9 cellular contexts compared by ENCODE assay signal in the genomic region with DNA sequence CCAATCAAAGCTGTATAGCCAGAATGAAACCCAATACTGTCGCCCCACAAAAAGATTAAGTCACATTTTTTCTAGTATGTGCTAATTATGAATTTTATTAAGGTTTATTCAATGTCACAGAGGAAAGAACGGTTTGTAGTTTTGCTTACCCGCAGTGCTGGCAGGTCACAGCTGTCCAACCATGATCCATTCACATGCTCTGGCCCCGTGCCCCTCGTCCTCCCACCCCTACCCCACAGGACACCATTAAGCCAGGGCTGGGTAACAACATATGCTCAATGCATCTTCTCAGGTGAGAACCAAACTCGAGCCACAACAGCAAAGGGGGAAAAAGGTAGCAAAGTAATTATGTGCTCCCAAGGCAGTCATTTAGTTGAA. TPM values are rescaled to one million over a fixed set of nuclear protein-coding genes. Genes with fewer than 3 reads are reported as not detected.
DNase-seq lines count a peak whose midpoint lies in the region; ATAC-seq, FAIRE-seq and TF ChIP-seq lines count a peak whose summit lies in the region.
"Had no signal": no experiment of that assay in that cellular context is flagged by ENCODE, and none has a peak within 500 bp of the region (broad histone marks: within the 10 kb centered on the region; RNA-seq: fewer than 3 reads in every experiment).

No MANE protein-coding gene starts in this region.

- H3K4me3 ChIP-seq in AG04450 (ENCODE audit: low read depth, low read length): peak overlapping the region; percentile 43
- peak overlapping the region; percentile 64 for H3K4me3 ChIP-seq in bronchial epithelial cell (ENCODE audit: low read depth, low read length)
- peak overlapping the region; percentile 89 for H3K4me3 ChIP-seq in naive thymus-derived CD4-positive, alpha-beta T cell (ENCODE audit: low read length)

- peaks cover 5 to 11% of the 10 kb centered on the region in 2 donors for H3K4me1 ChIP-seq in naive thymus-derived CD4-positive, alpha-beta T cell (ENCODE audit: control insufficient read depth in 2 of 2, insufficient read depth in 2 of 2, low read length in 2 of 2)

- no peak for TF ChIP-seq CTCF in AG04450 (IDR thresholded peaks at IDR 0.05; ENCODE audit: low read depth, low read length)
- TF ChIP-seq CTCF in bronchial epithelial cell (IDR thresholded peaks at IDR 0.05; ENCODE audit: insufficient read depth, low read length, severe bottlenecking): no peak

- H3K9me3 ChIP-seq in AG04450 (ENCODE audit: control insufficient read depth, insufficient read depth, low read length): no peaks in the 10 kb centered on the region
- H3K9me3 ChIP-seq in naive thymus-derived CD4-positive, alpha-beta T cell (ENCODE audit: control insufficient read depth in 2 of 3, low read length in 3 of 3): no peaks in the 10 kb centered on the region

- DNase-seq in AG04450 (ENCODE audit: low read depth, low spot score): no peak
- DNase-seq in bronchial epithelial cell (ENCODE audit: low read depth): no peak
- no peak for DNase-seq in naive thymus-derived CD4-positive, alpha-beta T cell
- DNase-seq in NCI-H774 (lab: John Stamatoyannopoulos, UW): no peak
- DNase-seq in NK-92 treated with Interleukin-12 subunit alpha and Interleukin-12 subunit beta, amount 100 ng/mL, for 24 hours (lab: John Stamatoyannopoulos, UW): no peak
- DNase-seq in hypothalamus (lab: John Stamatoyannopoulos, UW): no peak

- peaks cover 1% of the 10 kb centered on the region for H3K36me3 ChIP-seq in bronchial epithelial cell (ENCODE audit: control insufficient read depth, insufficient read depth, low read length)
- H3K36me3 ChIP-seq in naive thymus-derived CD4-positive, alpha-beta T cell (ENCODE audit: control insufficient read depth in 2 of 3, insufficient read depth in 3 of 3, low read length in 3 of 3): no peaks in the 10 kb centered on the region

- ATAC-seq in naive thymus-derived CD4-positive, alpha-beta T cell: no peak
- no peak for ATAC-seq in HG03378 (IDR thresholded peaks at IDR 0.05; ENCODE audit: unreplicated experiment)

- no peaks in the 10 kb centered on the region for H3K9me3 Mint-ChIP-seq in IgD-negative memory B cell
- no peaks in the 10 kb centered on the region for H3K9me3 Mint-ChIP-seq in naive thymus-derived CD4-positive, alpha-beta T cell

- H3K36me3 Mint-ChIP-seq in IgD-negative memory B cell: no peaks in the 10 kb centered on the region
- peaks cover 0 to 3% (median 0%) of the 10 kb centered on the region in 5 donors for H3K36me3 Mint-ChIP-seq in naive thymus-derived CD4-positive, alpha-beta T cell

- H3K4me1 Mint-ChIP-seq in IgD-negative memory B cell: peaks cover 0 to 9% (median 6%) of the 10 kb centered on the region in 3 donors
- peaks cover 9 to 19% (median 11%) of the 10 kb centered on the region in 7 donors for H3K4me1 Mint-ChIP-seq in naive thymus-derived CD4-positive, alpha-beta T cell

- no peaks in the 10 kb centered on the region for H3K27me3 ChIP-seq in AG04450 (ENCODE audit: control insufficient read depth, insufficient read depth, low read length)
- H3K27me3 ChIP-seq in bronchial epithelial cell (ENCODE audit: control insufficient read depth, insufficient read depth, low read length): no peaks in the 10 kb centered on the region
- no peaks in the 10 kb centered on the region for H3K27me3 ChIP-seq in naive thymus-derived CD4-positive, alpha-beta T cell (ENCODE audit: control insufficient read depth in 2 of 2, insufficient read depth in 2 of 2, low read length in 2 of 2)

- intact Hi-C loops in naive thymus-derived CD4-positive, alpha-beta T cell (cut with micrococcal nuclease): loop anchor here (1.0 to 5.0 kb wide), 9 partner anchors 37 to 615 kb away; partner anchors contain the start of genes ACOX1 (in 2 of the 2), MRPL38 (in 2 of the 2), TEN1 (in 2 of the 2) and PRPSAP1 (in 1 of the 2)

- H3K27ac Mint-ChIP-seq in IgD-negative memory B cell: peak overlapping the region in 2 of 3 donors; percentile 34 to 67
- peak overlapping the region in 7 of 9 donors; percentile 74 to 94 (median 86) for H3K27ac Mint-ChIP-seq in naive thymus-derived CD4-positive, alpha-beta T cell

- H3K27ac ChIP-seq in AG04450 (ENCODE audit: low read depth, low read length): no peak overlapping the region
- peak overlapping the region; percentile 86 for H3K27ac ChIP-seq in naive thymus-derived CD4-positive, alpha-beta T cell (ENCODE audit: low read depth, low read length)

- FAIRE-seq in bronchial epithelial cell (lab: Jason Lieb, UNC): no peak
- FAIRE-seq: colon had no signal

- CTCF ChIA-PET in AG04450 (lab: Charles Lee): no interaction called here
- CTCF ChIA-PET in naive thymus-derived CD4-positive, alpha-beta T cell (lab: Charles Lee): interaction anchor here (1.0 kb wide), 2 partner anchors 37 to 45 kb away, joined by 3 read pairs; partner anchors contain the start of genes ACOX1 and TRIM65

- POLR2A ChIA-PET in AG04450 (lab: Yijun Ruan, JAX): interaction anchor here (0.5 to 1.1 kb wide), 5 partner anchors 10 to 86 kb away, joined by 3 to 6 read pairs (median 5); partner anchors contain the start of genes ACOX1, TEN1 and WBP2
- POLR2A ChIA-PET in naive thymus-derived CD4-positive, alpha-beta T cell (lab: Charles Lee): interaction anchor here (0.8 to 1.7 kb wide), 9 partner anchors 8 to 161 kb away, joined by 3 to 7 read pairs (median 3); partner anchors contain the start of genes ACOX1, TEN1, TRIM65 and WBP2

- peak overlapping the region; percentile 83 to 94 (median 88) for H3K4me3 Mint-ChIP-seq in IgD-negative memory B cell
- peak overlapping the region; percentile 77 to 93 (median 90) for H3K4me3 Mint-ChIP-seq in naive thymus-derived CD4-positive, alpha-beta T cell

- H3K27me3 Mint-ChIP-seq in IgD-negative memory B cell: no peaks in the 10 kb centered on the region
- no peaks in the 10 kb centered on the region for H3K27me3 Mint-ChIP-seq in naive thymus-derived CD4-positive, alpha-beta T cell

RNA-seq across cellular contexts. Expression of gene FBF1, which starts 0.6 kb away (rescaled TPM):
- polyA plus RNA-seq in AG04450 (2011; rRNA removed) (2.5 and 4.0 TPM in 2 replicates), IgD-negative memory B cell (1.9 TPM)
- 3.8 and 6.0 TPM in 2 replicates for polyA minus RNA-seq in AG04450 (2011; rRNA and poly(A)+ RNA removed)
- total RNA-seq in bronchial epithelial cell: 10.5 and 16.0 TPM in 2 replicates
- 10 to 100 TPM; 19.9 to 48.1 (median 29.0) TPM for total RNA-seq in naive thymus-derived CD4-positive, alpha-beta T cell
- polyA plus RNA-seq in naive thymus-derived CD4-positive, alpha-beta T cell: 1 to 10 TPM; 2.5 to 7.2 TPM

RNA-seq across cellular contexts. Expression of gene MRPL38, which starts 36.7 kb away (rescaled TPM):
- 16.6 and 21.9 TPM in 2 replicates for polyA plus RNA-seq in AG04450 (2011; rRNA removed)
- 21.9 and 33.7 TPM in 2 replicates for polyA minus RNA-seq in AG04450 (2011; rRNA and poly(A)+ RNA removed)
- polyA plus RNA-seq in IgD-negative memory B cell: 77.5 TPM
- total RNA-seq in bronchial epithelial cell: 27.4 and 31.7 TPM in 2 replicates
- total RNA-seq in naive thymus-derived CD4-positive, alpha-beta T cell: 100 to 1,000 TPM in 4 of 5 experiments, 10 to 100 TPM in 1; 81.0 to 154 (median 128) TPM
- polyA plus RNA-seq in naive thymus-derived CD4-positive, alpha-beta T cell: 10 to 100 TPM; 64.6 to 72.2 TPM

RNA-seq across cellular contexts. Expression of gene ACOX1, which starts 37.5 kb away (rescaled TPM):
- polyA plus RNA-seq in AG04450 (2011; rRNA removed): 30.7 and 32.8 TPM in 2 replicates
- 112 and 126 TPM in 2 replicates for polyA minus RNA-seq in AG04450 (2011; rRNA and poly(A)+ RNA removed)
- 19.3 TPM for polyA plus RNA-seq in IgD-negative memory B cell
- 39.8 and 49.5 TPM in 2 replicates for total RNA-seq in bronchial epithelial cell
- total RNA-seq in naive thymus-derived CD4-positive, alpha-beta T cell: 10 to 100 TPM; 22.8 to 35.0 (median 33.5) TPM
- 10 to 100 TPM; 12.5 to 25.5 TPM for polyA plus RNA-seq in naive thymus-derived CD4-positive, alpha-beta T cell

RNA-seq across cellular contexts. Expression of gene TEN1, which starts 37.6 kb away (rescaled TPM):
- polyA plus RNA-seq in AG04450 (2011; rRNA removed) (9.1 and 11.5 TPM in 2 replicates), IgD-negative memory B cell (27.0 TPM)
- 3.3 and 6.9 TPM in 2 replicates for polyA minus RNA-seq in AG04450 (2011; rRNA and poly(A)+ RNA removed)
- total RNA-seq in bronchial epithelial cell: 19.6 and 24.5 TPM in 2 replicates
- total RNA-seq in naive thymus-derived CD4-positive, alpha-beta T cell: 10 to 100 TPM; 13.1 to 20.1 (median 13.8) TPM
- polyA plus RNA-seq in naive thymus-derived CD4-positive, alpha-beta T cell: 10 to 100 TPM; 12.8 to 16.0 TPM

RNA-seq across cellular contexts. Expression of gene TRIM65, which starts 44.7 kb away (rescaled TPM):
- polyA plus RNA-seq in AG04450 (2011; rRNA removed) (6.5 and 8.7 TPM in 2 replicates), IgD-negative memory B cell (25.0 TPM)
- 6.3 and 8.6 TPM in 2 replicates for polyA minus RNA-seq in AG04450 (2011; rRNA and poly(A)+ RNA removed)
- 13.2 and 21.1 TPM in 2 replicates for total RNA-seq in bronchial epithelial cell
- total RNA-seq in naive thymus-derived CD4-positive, alpha-beta T cell: 10 to 100 TPM; 20.9 to 37.7 (median 29.6) TPM
- 10 to 100 TPM; 14.9 to 29.6 TPM for polyA plus RNA-seq in naive thymus-derived CD4-positive, alpha-beta T cell
